ENCODE assay signal across 10 cellular contexts in genomic region chr21:43739648-43740435, GRCh38. TPM values are rescaled to one million over a fixed set of nuclear protein-coding genes. Genes with fewer than 3 reads are reported as not detected.
DNase-seq lines count a peak whose midpoint lies in the region; ATAC-seq and TF ChIP-seq lines count a peak whose summit lies in the region.
"Had no signal": no experiment of that assay in that cellular context is flagged by ENCODE, and none has a peak within 500 bp of the region (broad histone marks: within the 10 kb centered on the region; RNA-seq: fewer than 3 reads in every experiment).

No MANE protein-coding gene starts in this region.

- H2BK12ac ChIP-seq in neuronal stem cell (ENCODE audit: low read length) = no peak overlapping the region

- no peak overlapping the region for H3K4me3 Mint-ChIP-seq in effector memory CD8-positive, alpha-beta T cell

- no peak overlapping the region for H2AFZ ChIP-seq in neuronal stem cell (ENCODE audit: low read length)

- DNase-seq in ACHN (peak; percentile 35), neuronal stem cell (ENCODE audit: low spot score) (no peak), NCI-H146 treated with DMSO at 0.1 percent for 48 hours (lab: John Stamatoyannopoulos, UW; ENCODE audit: unreplicated experiment) (no peak), colonic mucosa (no peak)
- no peak for DNase-seq in effector memory CD8-positive, alpha-beta T cell
- no peak for DNase-seq in stimulated activated CD8-positive, alpha-beta memory T cell treated with anti-CD3 and anti-CD28 coated beads, Interleukin-4, amount 100 ng/mL, for 48 hours
- DNase-seq: activated effector memory CD4-positive, alpha-beta T cell treated with anti-CD3 and anti-CD28 coated beads, Interleukin-2, amount 50 U/mL, for 16 hours; psoas muscle had no signal

- peak overlapping the region in 1 of 2 donors; percentile 84 for H3K27ac Mint-ChIP-seq in effector memory CD8-positive, alpha-beta T cell

- H2BK15ac ChIP-seq in neuronal stem cell (ENCODE audit: low read length) = no peak overlapping the region

- H3K4me3 ChIP-seq in HUES48 (ENCODE audit: low read depth, low read length) (no peak overlapping the region), neuronal stem cell (ENCODE audit: low read length in 2 of 2) (no peak overlapping the region), colonic mucosa (no peak overlapping the region)
- H3K4me3 ChIP-seq: psoas muscle had no signal

- peak; percentile 28 for ATAC-seq in effector memory CD8-positive, alpha-beta T cell (replicated peaks)
- no peak for ATAC-seq in HG02981 (IDR thresholded peaks at IDR 0.05; ENCODE audit: unreplicated experiment)

- H4K91ac ChIP-seq in neuronal stem cell (ENCODE audit: low read depth, low read length, poor library complexity) = peak overlapping the region; percentile 43

- no CpG with 5 or more reads among the region's 25 CpGs for WGBS in neuronal stem cell (ENCODE audit: extremely low coverage in 2 of 2, insufficient read length in 2 of 2, insufficient replicate concordance in 1 of 2), 2 donors

- no peak overlapping the region for H3K4ac ChIP-seq in neuronal stem cell (ENCODE audit: low read length)

- no peak for TF ChIP-seq CTCF in colonic mucosa (IDR thresholded peaks at IDR 0.05)

- peak overlapping the region; percentile 67 for H3K18ac ChIP-seq in neuronal stem cell (ENCODE audit: low read length)

- no peak overlapping the region for H4K8ac ChIP-seq in neuronal stem cell (ENCODE audit: low read depth, low read length)

- no peak overlapping the region for H2BK120ac ChIP-seq in neuronal stem cell (ENCODE audit: low read depth, low read length)

- intact Hi-C loops in colonic mucosa (cut with DNase I) = no loop called here

- H3K36me3 ChIP-seq in HUES48 (ENCODE audit: control insufficient read depth, insufficient read depth, low read length) (peaks cover 13% of the 10 kb centered on the region), neuronal stem cell (replicated peaks in 1 of 2; ENCODE audit: control insufficient read depth in 2 of 2, insufficient read depth in 2 of 2, low read length in 2 of 2) (peaks cover 6 to 28% of the 10 kb centered on the region in 2 donors), colonic mucosa (no peaks in the 10 kb centered on the region)

- H3K4me2 ChIP-seq in neuronal stem cell (ENCODE audit: insufficient read depth, low read length, poor library complexity, severe bottlenecking) = no peak overlapping the region

- H3K14ac ChIP-seq in neuronal stem cell (ENCODE audit: low read length) = no peak overlapping the region

- in situ Hi-C loops in ACHN (cut with HindIII; ENCODE audit: low pct_ligation_motif_present, low pct_unique_long_range_greater_than_20kb, low sequenced_read_pairs) = no loop called here

- peaks cover 60% of the 10 kb centered on the region for H3K36me3 Mint-ChIP-seq in effector memory CD8-positive, alpha-beta T cell (ENCODE audit: insufficient read depth)

- H3K9ac ChIP-seq in HUES48 (ENCODE audit: low read depth, low read length) (no peak overlapping the region), neuronal stem cell (ENCODE audit: low read depth, low read length, poor library complexity) (no peak overlapping the region), colonic mucosa (ENCODE audit: low read depth in 2 of 2, low read length in 2 of 2) (no peak overlapping the region)

- H2AK5ac ChIP-seq in neuronal stem cell (ENCODE audit: low read depth, low read length) = peak overlapping the region; percentile 65

- H3K4me1 ChIP-seq in HUES48 (ENCODE audit: control insufficient read depth, insufficient read depth, low read length) = peaks cover 5% of the 10 kb centered on the region
- peaks cover 4 to 10% of the 10 kb centered on the region in 2 donors for H3K4me1 ChIP-seq in neuronal stem cell (ENCODE audit: control insufficient read depth in 2 of 2, insufficient read depth in 1 of 2, low read depth in 1 of 2, low read length in 2 of 2)
- no peaks in the 10 kb centered on the region for H3K4me1 ChIP-seq in colonic mucosa
- H3K4me1 ChIP-seq: psoas muscle had no signal

- H3K27me3 ChIP-seq in HUES48 (ENCODE audit: control insufficient read depth, insufficient read depth, low read length) (no peaks in the 10 kb centered on the region), neuronal stem cell (ENCODE audit: control insufficient read depth in 3 of 3, insufficient read depth in 3 of 3, low read depth in 1 of 3, low read length in 3 of 3) (no peaks in the 10 kb centered on the region), colonic mucosa (no peaks in the 10 kb centered on the region)

- H3K9me3 ChIP-seq in HUES48 (ENCODE audit: control insufficient read depth, insufficient read depth, low read length) (no peaks in the 10 kb centered on the region), neuronal stem cell (replicated peaks in 1 of 2; ENCODE audit: control insufficient read depth in 2 of 2, insufficient read depth in 1 of 2, low read depth in 1 of 2, low read length in 2 of 2) (peaks cover 0 to 1% of the 10 kb centered on the region in 2 donors), colonic mucosa (no peaks in the 10 kb centered on the region)
- H3K9me3 ChIP-seq: psoas muscle had no signal

- H2BK5ac ChIP-seq in neuronal stem cell (ENCODE audit: low read length) = peak overlapping the region; percentile 14

- H3K27me3 Mint-ChIP-seq in effector memory CD8-positive, alpha-beta T cell = no peaks in the 10 kb centered on the region

- H3K27ac ChIP-seq in HUES48 (ENCODE audit: low read depth, low read length) (peak overlapping the region; percentile 81), neuronal stem cell (replicated peaks; ENCODE audit: low read length) (no peak overlapping the region), colonic mucosa (no peak overlapping the region)
- H3K27ac ChIP-seq: psoas muscle had no signal

- peak overlapping the region; percentile 17 for H3K23ac ChIP-seq in neuronal stem cell (ENCODE audit: low read depth, low read length, poor library complexity)

- no peaks in the 10 kb centered on the region for H3K9me3 Mint-ChIP-seq in effector memory CD8-positive, alpha-beta T cell

- H3K4me1 Mint-ChIP-seq in effector memory CD8-positive, alpha-beta T cell (ENCODE audit: low read depth in 2 of 2) = peaks cover 5 to 9% of the 10 kb centered on the region in 2 donors

- H3K79me1 ChIP-seq in neuronal stem cell (ENCODE audit: low read depth, low read length) = peaks cover 4% of the 10 kb centered on the region

RNA-seq across cellular contexts. Expression of gene PDXK, which starts 20.9 kb away (rescaled TPM):
- 29.4 TPM for polyA plus RNA-seq in neuronal stem cell (2013, experiment 1 of 2)
- polyA plus RNA-seq in neuronal stem cell (2013, experiment 2 of 2) = 26.2 TPM
- 100 to 1,000 TPM; 155 to 188 TPM for total RNA-seq in colonic mucosa

RNA-seq across cellular contexts. Expression of gene CSTB, which starts 36.3 kb away (rescaled TPM):
- 86.0 TPM for polyA plus RNA-seq in neuronal stem cell (2013, experiment 1 of 2)
- polyA plus RNA-seq in neuronal stem cell (2013, experiment 2 of 2) = 88.8 TPM
- 10 to 100 TPM; 67.5 to 86.6 TPM for total RNA-seq in colonic mucosa

RNA-seq across cellular contexts. Expression of gene RRP1, which starts 49.5 kb away (rescaled TPM):
- polyA plus RNA-seq in neuronal stem cell (2013, experiment 1 of 2) = 18.5 TPM
- 19.3 TPM for polyA plus RNA-seq in neuronal stem cell (2013, experiment 2 of 2)
- total RNA-seq in colonic mucosa = 10 to 100 TPM; 14.5 to 25.7 TPM
